Comparison of ENCODE assay signal across 11 cellular contexts in the genomic region with DNA sequence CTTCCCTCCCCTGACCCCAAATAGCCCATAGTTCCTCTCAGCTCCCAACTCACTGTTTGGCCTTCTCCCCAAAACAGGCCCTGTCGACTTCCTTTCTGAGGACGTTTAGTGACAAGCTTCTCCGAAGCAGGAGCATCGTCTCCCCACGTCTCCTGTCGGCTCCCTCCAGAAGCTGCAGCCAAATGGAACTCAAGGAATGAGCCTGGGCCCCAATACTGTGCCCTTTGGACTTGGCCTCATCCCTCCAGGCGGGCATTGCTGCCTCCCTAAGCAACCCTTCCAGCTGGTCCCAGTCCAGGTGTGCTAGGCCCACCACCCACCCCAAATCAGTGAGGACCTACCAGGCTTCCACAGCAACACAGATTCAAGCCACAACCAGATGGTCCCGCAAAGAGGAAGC. TPM values are rescaled to one million over a fixed set of nuclear protein-coding genes. Genes with fewer than 3 reads are reported as not detected.
DNase-seq lines count a peak whose midpoint lies in the region; ATAC-seq and TF ChIP-seq lines count a peak whose summit lies in the region.
"Had no signal": no experiment of that assay in that cellular context is flagged by ENCODE, and none has a peak within 500 bp of the region (broad histone marks: within the 10 kb centered on the region; RNA-seq: fewer than 3 reads in every experiment).

No MANE protein-coding gene starts in this region.

- peaks cover 73% of the 10 kb centered on the region for H3K4me1 Mint-ChIP-seq in activated CD4-positive, alpha-beta T cell treated with anti-CD3 and anti-CD28 coated beads, Interleukin-2, amount 10 ng/mL, durations not matched to agents 7 days and 5 days
- peaks cover 15% of the 10 kb centered on the region for H3K4me1 Mint-ChIP-seq in activated T-helper 17 cell treated with anti-CD3 and anti-CD28 coated beads, Interleukin-2, amount 50 U/mL, for 72 hours

- no peaks in the 10 kb centered on the region for H3K27me3 Mint-ChIP-seq in activated CD4-positive, alpha-beta T cell treated with anti-CD3 and anti-CD28 coated beads, Interleukin-2, amount 10 ng/mL, durations not matched to agents 7 days and 5 days
- no peaks in the 10 kb centered on the region for H3K27me3 Mint-ChIP-seq in activated T-helper 17 cell treated with anti-CD3 and anti-CD28 coated beads, Interleukin-2, amount 50 U/mL, for 72 hours

- POLR2A ChIA-PET in activated CD4-positive, alpha-beta T cell treated with anti-CD3 and anti-CD28 coated beads, Interleukin-2, amount 10 ng/mL, durations not matched to agents 7 days and 5 days (lab: Charles Lee): interaction anchor here (1.4 kb wide), 1 partner anchor 33 kb away, joined by 3 read pairs; the partner anchor contains the start of gene ACOT7

- no peaks in the 10 kb centered on the region for H3K9me3 ChIP-seq in lower lobe of right lung
- H3K9me3 ChIP-seq in testis: no peaks in the 10 kb centered on the region

- H3K36me3 ChIP-seq in lower lobe of right lung: no peaks in the 10 kb centered on the region
- H3K36me3 ChIP-seq in testis (ENCODE audit: low read depth, missing control alignments): no peaks in the 10 kb centered on the region

- peak overlapping the region; percentile 96 for H3K27ac Mint-ChIP-seq in activated CD4-positive, alpha-beta T cell treated with anti-CD3 and anti-CD28 coated beads, Interleukin-2, amount 10 ng/mL, durations not matched to agents 7 days and 5 days
- H3K27ac Mint-ChIP-seq in activated T-helper 17 cell treated with anti-CD3 and anti-CD28 coated beads, Interleukin-2, amount 50 U/mL, for 72 hours: peak overlapping the region; percentile 96

- no peak for ATAC-seq in activated T-helper 17 cell treated with anti-CD3 and anti-CD28 coated beads, Interleukin-2, amount 50 U/mL, for 72 hours (replicated peaks)
- no peak for ATAC-seq in lower lobe of right lung

- H3K4me3 ChIP-seq in lower lobe of right lung (no peak overlapping the region), testis (no peak overlapping the region)

- DNase-seq in activated CD4-positive, alpha-beta T cell treated with anti-CD3 and anti-CD28 coated beads, Interleukin-2, amount 10 ng/mL, durations not matched to agents 7 days and 5 days: no peak
- DNase-seq in activated CD4-positive, alpha-beta T cell treated with anti-CD3 and anti-CD28 coated beads, Interleukin-2, amount 50 U/mL, for 48 hours: no peak
- DNase-seq in lower lobe of right lung (no peak), testis (no peak), cortex of kidney (lab: John Stamatoyannopoulos, UW) (no peak), HuH-7.5 (ENCODE audit: low spot score) (no peak), KG1 (lab: John Stamatoyannopoulos, UW) (no peak)
- DNase-seq: activated effector memory CD4-positive, alpha-beta T cell treated with anti-CD3 and anti-CD28 coated beads, Interleukin-2, amount 50 U/mL, for 16 hours; NCI-H1930; nephron progenitor cell had no signal

- peak overlapping the region; percentile 86 for H3K27ac ChIP-seq in lower lobe of right lung
- H3K27ac ChIP-seq in testis: peak overlapping the region; percentile 78 to 83

- H3K4me3 Mint-ChIP-seq in activated CD4-positive, alpha-beta T cell treated with anti-CD3 and anti-CD28 coated beads, Interleukin-2, amount 10 ng/mL, durations not matched to agents 7 days and 5 days: no peak overlapping the region
- peak overlapping the region; percentile 80 for H3K4me3 Mint-ChIP-seq in activated T-helper 17 cell treated with anti-CD3 and anti-CD28 coated beads, Interleukin-2, amount 50 U/mL, for 72 hours
- H3K4me3 Mint-ChIP-seq: nephron progenitor cell had no signal

- TF ChIP-seq CTCF in lower lobe of right lung (IDR thresholded peaks at IDR 0.05): no peak
- no peak for TF ChIP-seq CTCF in testis (IDR thresholded peaks at IDR 0.05)

- intact Hi-C loops in lower lobe of right lung (cut with DNase I): no loop called here
- intact Hi-C loops in testis (cut with DNase I; ENCODE audit: low total_unique reads): no loop called here

- H3K9me3 Mint-ChIP-seq in activated CD4-positive, alpha-beta T cell treated with anti-CD3 and anti-CD28 coated beads, Interleukin-2, amount 10 ng/mL, durations not matched to agents 7 days and 5 days: no peaks in the 10 kb centered on the region
- no peaks in the 10 kb centered on the region for H3K9me3 Mint-ChIP-seq in activated T-helper 17 cell treated with anti-CD3 and anti-CD28 coated beads, Interleukin-2, amount 50 U/mL, for 72 hours

- H3K36me3 Mint-ChIP-seq in activated CD4-positive, alpha-beta T cell treated with anti-CD3 and anti-CD28 coated beads, Interleukin-2, amount 10 ng/mL, durations not matched to agents 7 days and 5 days (ENCODE audit: low read depth): peaks cover 17% of the 10 kb centered on the region
- H3K36me3 Mint-ChIP-seq in activated T-helper 17 cell treated with anti-CD3 and anti-CD28 coated beads, Interleukin-2, amount 50 U/mL, for 72 hours (ENCODE audit: low read depth): no peaks in the 10 kb centered on the region

- no peaks in the 10 kb centered on the region for H3K27me3 ChIP-seq in lower lobe of right lung (ENCODE audit: low read depth)
- H3K27me3 ChIP-seq in testis: no peaks in the 10 kb centered on the region

- 80 to 89% methylated on average over 8 of the region's 8 CpGs for WGBS in testis, 2 donors

- H3K4me1 ChIP-seq in lower lobe of right lung (peaks cover 34% of the 10 kb centered on the region), testis (peaks cover 23% of the 10 kb centered on the region)

- TF ChIP-seq POLR2A in testis (IDR thresholded peaks at IDR 0.05): no peak

- CTCF ChIA-PET in activated CD4-positive, alpha-beta T cell treated with anti-CD3 and anti-CD28 coated beads, Interleukin-2, amount 10 ng/mL, durations not matched to agents 7 days and 5 days (lab: Charles Lee): interaction anchor here (0.7 to 1.7 kb wide), 7 partner anchors 10 to 156 kb away, joined by 3 to 4 read pairs (median 4); no protein-coding TSS in a partner anchor

RNA-seq across cellular contexts. Expression of gene ACOT7, which starts 33.0 kb away (rescaled TPM):
- total RNA-seq in activated CD4-positive, alpha-beta T cell treated with anti-CD3 and anti-CD28 coated beads, Interleukin-2, amount 10 ng/mL, durations not matched to agents 7 days and 5 days: 100 to 1,000 TPM; 101 TPM
- 10 to 100 TPM; 43.5 to 96.3 TPM for total RNA-seq in activated T-helper 17 cell treated with anti-CD3 and anti-CD28 coated beads, Interleukin-2, amount 50 U/mL, for 72 hours
- total RNA-seq in lower lobe of right lung (28.5 TPM), testis (10 to 100 TPM; 50.3 to 52.5 TPM)
- polyA plus RNA-seq in testis (ENCODE audit: insufficient read depth, low read depth, low replicate concordance): 72.8 TPM

RNA-seq across cellular contexts. Expression of gene HES2, which starts 59.2 kb away (rescaled TPM):
- under 1 TPM; 0.21 to 0.30 TPM for total RNA-seq in activated CD4-positive, alpha-beta T cell treated with anti-CD3 and anti-CD28 coated beads, Interleukin-2, amount 10 ng/mL, durations not matched to agents 7 days and 5 days
- under 1 TPM; 0.17 to 0.37 TPM for total RNA-seq in activated T-helper 17 cell treated with anti-CD3 and anti-CD28 coated beads, Interleukin-2, amount 50 U/mL, for 72 hours
- total RNA-seq in lower lobe of right lung: 6.4 TPM
- total RNA-seq in testis: 1 to 10 TPM; 2.4 to 5.0 TPM
- polyA plus RNA-seq in testis (ENCODE audit: insufficient read depth, low read depth, low replicate concordance): 2.6 TPM
